15 cellular contexts compared by ENCODE assay signal in the genomic region with DNA sequence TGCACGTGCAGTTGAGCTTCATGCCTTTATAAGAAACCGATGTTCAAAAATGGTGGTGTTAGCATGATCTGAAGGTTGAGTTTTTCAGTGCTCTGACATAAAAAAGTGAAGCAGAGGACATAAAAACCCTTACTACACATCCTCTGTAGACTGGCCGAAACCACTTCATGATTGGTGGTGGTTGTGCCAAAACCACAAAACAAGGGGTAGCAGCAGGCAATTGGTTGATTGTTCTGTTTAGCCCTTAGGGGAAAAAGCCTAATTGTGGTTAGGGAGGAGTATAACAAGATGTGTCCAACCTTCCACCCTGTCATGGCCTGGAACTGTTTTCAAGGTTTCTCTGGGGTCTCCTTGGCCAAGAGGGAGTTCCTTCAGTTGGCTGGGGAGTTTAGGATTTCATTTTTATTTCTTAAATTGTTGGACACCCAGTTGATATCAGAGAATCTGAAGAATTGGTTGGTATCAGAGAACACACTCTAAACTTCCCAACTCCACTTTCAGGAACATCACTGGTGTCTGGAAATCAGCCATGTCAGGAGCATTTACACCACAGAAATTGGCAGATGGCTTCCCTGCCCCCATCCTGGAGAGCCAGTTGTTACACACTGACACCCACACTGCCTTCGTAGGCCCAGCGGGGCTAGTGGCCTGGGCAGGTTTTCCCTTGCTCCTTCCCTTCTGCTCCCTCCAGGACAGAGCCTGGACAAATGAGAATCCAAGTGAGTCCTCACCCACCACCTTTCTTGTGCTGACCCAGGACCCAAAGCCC. TPM values are rescaled to one million over a fixed set of nuclear protein-coding genes. Genes with fewer than 3 reads are reported as not detected.
DNase-seq lines count a peak whose midpoint lies in the region; ATAC-seq and TF ChIP-seq lines count a peak whose summit lies in the region.
"Had no signal": no experiment of that assay in that cellular context is flagged by ENCODE, and none has a peak within 500 bp of the region (broad histone marks: within the 10 kb centered on the region; RNA-seq: fewer than 3 reads in every experiment).

No MANE protein-coding gene starts in this region.

- ATAC-seq in GM18511 (IDR thresholded peaks at IDR 0.05; ENCODE audit: unreplicated experiment) (peak; percentile 83), HG03342 (IDR thresholded peaks at IDR 0.05; ENCODE audit: unreplicated experiment) (no peak), left lung (no peak)
- ATAC-seq: WTC11 had no signal

- H3K9me3 ChIP-seq in SK-N-MC (ENCODE audit: low read depth, low read length), result no peaks in the 10 kb centered on the region
- H3K9me3 ChIP-seq in left lung, result no peaks in the 10 kb centered on the region

- no peak for TF ChIP-seq CTCF in AG09319 (IDR thresholded peaks at IDR 0.05; ENCODE audit: low read depth, low read length)
- no peak for TF ChIP-seq CTCF in osteocyte (IDR thresholded peaks at IDR 0.05)
- no peak for TF ChIP-seq CTCF in dorsolateral prefrontal cortex (IDR thresholded peaks at IDR 0.05 in 54 of 56, conservative IDR thresholded peaks at IDR 0.05 in 2 of 56; ENCODE audit: low read depth in 1 of 56, partially characterized antibody in 56 of 56)
- TF ChIP-seq CTCF in left lung (IDR thresholded peaks at IDR 0.05), result no peak

- no peak overlapping the region for H3K27ac Mint-ChIP-seq in osteocyte (ENCODE audit: unreplicated experiment)
- H3K27ac Mint-ChIP-seq: WTC11 had no signal

- H3K27me3 ChIP-seq in dorsolateral prefrontal cortex (no peaks in the 10 kb centered on the region), left lung (no peaks in the 10 kb centered on the region)

- H3K4me3 Mint-ChIP-seq in osteocyte (ENCODE audit: unreplicated experiment), result no peak overlapping the region
- H3K4me3 Mint-ChIP-seq: WTC11 had no signal

- H3K27me3 Mint-ChIP-seq in osteocyte (ENCODE audit: unreplicated experiment), result peaks cover 14% of the 10 kb centered on the region

- in situ Hi-C loops in KBM-7 (cut with MboI; ENCODE audit: low pct_unique_long_range_greater_than_20kb, low sequenced_read_pairs), result no loop called here

- peak; percentile 19 for DNase-seq in AG09319 (ENCODE audit: extremely low read depth, low read depth)
- DNase-seq in KBM-7, result peak; percentile 70
- DNase-seq in SK-N-MC (ENCODE audit: low read depth, low spot score), result no peak
- no peak for DNase-seq in osteocyte (ENCODE audit: extremely low spot score, unreplicated experiment)
- no peak for DNase-seq in dorsolateral prefrontal cortex
- DNase-seq in left lung, result no peak
- DNase-seq: activated CD8-positive, alpha-beta memory T cell treated with anti-CD3 and anti-CD28 coated beads for 24 hours; activated effector memory CD4-positive, alpha-beta T cell treated with Interleukin-2 at 50 U/mL for 16 hours; anterior cingulate cortex; NCI-H2171; stimulated activated CD4-positive, alpha-beta T cell treated with anti-CD3 and anti-CD28 coated beads, Interleukin-4, amount 100 ng/mL, for 24 hours; trophoblast cell had no signal

- H3K9me3 Mint-ChIP-seq in osteocyte (ENCODE audit: unreplicated experiment), result no peaks in the 10 kb centered on the region

- no peaks in the 10 kb centered on the region for H3K36me3 ChIP-seq in SK-N-MC (ENCODE audit: insufficient read depth, low read length)
- no peaks in the 10 kb centered on the region for H3K36me3 ChIP-seq in left lung

- no peak overlapping the region for H3K9ac ChIP-seq in SK-N-MC (ENCODE audit: insufficient read length)

- H3K4me3 ChIP-seq in SK-N-MC (peak overlapping the region; percentile 30; the same call in 1 of the 2 replicates), dorsolateral prefrontal cortex (no peak overlapping the region), left lung (no peak overlapping the region)

- H3K4me1 Mint-ChIP-seq in osteocyte (ENCODE audit: unreplicated experiment), result no peaks in the 10 kb centered on the region

- peak overlapping the region; percentile 36; the same call in 1 of the 2 replicates for H3K27ac ChIP-seq in SK-N-MC
- H3K27ac ChIP-seq in dorsolateral prefrontal cortex, result no peak overlapping the region
- no peak overlapping the region for H3K27ac ChIP-seq in left lung

- H3K4me1 ChIP-seq in left lung, result no peaks in the 10 kb centered on the region

- no peaks in the 10 kb centered on the region for H3K36me3 Mint-ChIP-seq in osteocyte (ENCODE audit: unreplicated experiment)
- H3K36me3 Mint-ChIP-seq: WTC11 had no signal

- intact Hi-C loops in dorsolateral prefrontal cortex (cut with DNase I) (no loop called here), left lung (cut with DNase I) (no loop called here)

RNA-seq across cellular contexts. Expression of gene MRPS24, which starts 18.8 kb away (rescaled TPM):
- total RNA-seq in osteocyte (90.5 and 90.7 TPM in 2 replicates), dorsolateral prefrontal cortex (100 to 1,000 TPM in 1 of 120 experiments, 10 to 100 TPM in 119; 39.5 to 106 (median 68.7) TPM), left lung (10 to 100 TPM; 80.9 to 87.6 TPM)

RNA-seq across cellular contexts. Expression of gene URGCP, which starts 55.9 kb away (rescaled TPM):
- total RNA-seq in osteocyte (28.5 and 29.4 TPM in 2 replicates), dorsolateral prefrontal cortex (10 to 100 TPM; 38.6 to 96.9 (median 70.0) TPM), left lung (10 to 100 TPM; 25.5 to 29.9 TPM)

Comparison
In these comparisons a context has a peak if more than half of its experiments do, and no peak if none do; other contexts are left out.
1. DNase-seq: peak in AG09319 (single experiment) and KBM-7 (single experiment); none in SK-N-MC (single experiment), osteocyte (single experiment), dorsolateral prefrontal cortex (0 of 10) and left lung (0 of 2).